In genomic region chr6:158850807-158851115, GRCh38 we compare ENCODE assay signal across 8 cellular contexts. TPM values are rescaled to one million over a fixed set of nuclear protein-coding genes. Genes with fewer than 3 reads are reported as not detected.
DNase-seq lines count a peak whose midpoint lies in the region; ATAC-seq and TF ChIP-seq lines count a peak whose summit lies in the region.

No MANE protein-coding gene starts in this region.

- H3K4me1 ChIP-seq in iPS-18a (ENCODE audit: control insufficient read depth, low read depth, low read length) = peaks cover 43% of the 10 kb centered on the region
- H3K4me1 ChIP-seq in stomach = peaks cover 19 to 56% (median 42%) of the 10 kb centered on the region in 4 donors
- H3K4me1 ChIP-seq in vagina = peaks cover 33% of the 10 kb centered on the region

- H3K27ac ChIP-seq in iPS-18a (ENCODE audit: low read length) = peak overlapping the region; percentile 70
- H3K27ac ChIP-seq in stomach = peak overlapping the region in 4 of 5 donors; percentile 80 to 93 (median 87)
- no peak overlapping the region for H3K27ac ChIP-seq in vagina

- no peak for ATAC-seq in activated CD8-positive, alpha-beta memory T cell treated with anti-CD3 and anti-CD28 coated beads, Interleukin-2, amount 10 ng/mL, durations not matched to agents 7 days and 5 days
- ATAC-seq in esophagus mucosa (no peak), natural killer cell (no peak)

- H3K36me3 Mint-ChIP-seq in activated CD8-positive, alpha-beta memory T cell treated with anti-CD3 and anti-CD28 coated beads, Interleukin-2, amount 10 ng/mL, durations not matched to agents 7 days and 5 days = peaks cover 3% of the 10 kb centered on the region
- H3K36me3 Mint-ChIP-seq in activated T-helper 2 cell treated with anti-CD3 and anti-CD28 coated beads, Interferon-gamma antibody, Interleukin-2, Interleukin-4, amounts not matched to agents 10 μg/mL and 5 μg/mL and 100 μg/mL, durations not matched to agents 14 hours and 24 hours and 36 hours (ENCODE audit: low read depth) = no peaks in the 10 kb centered on the region
- no peaks in the 10 kb centered on the region for H3K36me3 Mint-ChIP-seq in natural killer cell

- H3K4me3 ChIP-seq in iPS-18a (ENCODE audit: low read length) (no peak overlapping the region), stomach (no peak overlapping the region), vagina (no peak overlapping the region)

- TF ChIP-seq POLR2A in stomach (IDR thresholded peaks at IDR 0.05) (no peak), vagina (IDR thresholded peaks at IDR 0.05) (no peak)

- H3K9me3 ChIP-seq in iPS-18a (ENCODE audit: control insufficient read depth, low read depth, low read length) = no peaks in the 10 kb centered on the region
- no peaks in the 10 kb centered on the region for H3K9me3 ChIP-seq in stomach
- no peaks in the 10 kb centered on the region for H3K9me3 ChIP-seq in vagina

- peaks cover 2% of the 10 kb centered on the region for H3K27me3 Mint-ChIP-seq in activated CD8-positive, alpha-beta memory T cell treated with anti-CD3 and anti-CD28 coated beads, Interleukin-2, amount 10 ng/mL, durations not matched to agents 7 days and 5 days
- no peaks in the 10 kb centered on the region for H3K27me3 Mint-ChIP-seq in activated T-helper 2 cell treated with anti-CD3 and anti-CD28 coated beads, Interferon-gamma antibody, Interleukin-2, Interleukin-4, amounts not matched to agents 10 μg/mL and 5 μg/mL and 100 μg/mL, durations not matched to agents 14 hours and 24 hours and 36 hours (ENCODE audit: low read depth)
- no peaks in the 10 kb centered on the region for H3K27me3 Mint-ChIP-seq in natural killer cell (ENCODE audit: low read depth in 2 of 2)

- TF ChIP-seq CTCF in stomach (IDR thresholded peaks at IDR 0.05) = no peak
- TF ChIP-seq CTCF in vagina (IDR thresholded peaks at IDR 0.05) = no peak
- no peak for TF ChIP-seq CTCF in natural killer cell (IDR thresholded peaks at IDR 0.05)

- H3K9ac ChIP-seq in iPS-18a (ENCODE audit: low read length) = peak overlapping the region; percentile 59

- H3K36me3 ChIP-seq in iPS-18a (ENCODE audit: control insufficient read depth, low read depth, low read length) (no peaks in the 10 kb centered on the region), stomach (no peaks in the 10 kb centered on the region), vagina (no peaks in the 10 kb centered on the region)

- H3K4me1 Mint-ChIP-seq in activated CD8-positive, alpha-beta memory T cell treated with anti-CD3 and anti-CD28 coated beads, Interleukin-2, amount 10 ng/mL, durations not matched to agents 7 days and 5 days = peaks cover 25% of the 10 kb centered on the region
- H3K4me1 Mint-ChIP-seq in activated T-helper 2 cell treated with anti-CD3 and anti-CD28 coated beads, Interferon-gamma antibody, Interleukin-2, Interleukin-4, amounts not matched to agents 10 μg/mL and 5 μg/mL and 100 μg/mL, durations not matched to agents 14 hours and 24 hours and 36 hours (ENCODE audit: low read depth) = peaks cover 27% of the 10 kb centered on the region
- peaks cover 28 to 34% of the 10 kb centered on the region in 2 donors for H3K4me1 Mint-ChIP-seq in natural killer cell

- intact Hi-C loops in activated T-helper 2 cell treated with anti-CD3 and anti-CD28 coated beads, Interferon-gamma antibody, Interleukin-2, Interleukin-4, amounts not matched to agents 10 μg/mL and 5 μg/mL and 100 μg/mL, durations not matched to agents 14 hours and 24 hours and 36 hours (cut with micrococcal nuclease) = loop anchor here (1.0 to 5.0 kb wide), 5 partner anchors 29 to 578 kb away; partner anchors contain the start of gene TAGAP
- intact Hi-C loops in stomach (cut with DNase I; ENCODE audit: low total_unique reads) = no loop called here
- intact Hi-C loops in vagina (cut with DNase I) = no loop called here
- intact Hi-C loops in natural killer cell (cut with micrococcal nuclease) = loop anchor here (1.0 to 5.0 kb wide), 7 partner anchors 19 to 683 kb away; partner anchors contain the start of genes GTF2H5, SERAC1 and SYTL3

- no peak for TF ChIP-seq EP300 in stomach (IDR thresholded peaks at IDR 0.05)

- DNase-seq in activated CD8-positive, alpha-beta memory T cell treated with anti-CD3 and anti-CD28 coated beads, Interleukin-2, amount 10 ng/mL, durations not matched to agents 7 days and 5 days = no peak
- DNase-seq in activated CD8-positive, alpha-beta memory T cell treated with anti-CD3 and anti-CD28 coated beads for 24 hours = no peak
- DNase-seq in activated T-helper 2 cell treated with anti-CD3 and anti-CD28 coated beads, Interferon-gamma antibody, Interleukin-2, Interleukin-4, amounts not matched to agents 10 μg/mL and 5 μg/mL and 100 μg/mL, durations not matched to agents 14 hours and 24 hours and 36 hours (ENCODE audit: low spot score) = no peak
- no peak for DNase-seq in stomach
- no peak for DNase-seq in vagina (ENCODE audit: extremely low spot score in 2 of 2)
- DNase-seq in natural killer cell = no peak

- no peaks in the 10 kb centered on the region for H3K9me3 Mint-ChIP-seq in activated CD8-positive, alpha-beta memory T cell treated with anti-CD3 and anti-CD28 coated beads, Interleukin-2, amount 10 ng/mL, durations not matched to agents 7 days and 5 days (ENCODE audit: low read depth)
- H3K9me3 Mint-ChIP-seq in activated T-helper 2 cell treated with anti-CD3 and anti-CD28 coated beads, Interferon-gamma antibody, Interleukin-2, Interleukin-4, amounts not matched to agents 10 μg/mL and 5 μg/mL and 100 μg/mL, durations not matched to agents 14 hours and 24 hours and 36 hours = no peaks in the 10 kb centered on the region
- no peaks in the 10 kb centered on the region for H3K9me3 Mint-ChIP-seq in natural killer cell

- H3K4me3 Mint-ChIP-seq in activated CD8-positive, alpha-beta memory T cell treated with anti-CD3 and anti-CD28 coated beads, Interleukin-2, amount 10 ng/mL, durations not matched to agents 7 days and 5 days = no peak overlapping the region
- no peak overlapping the region for H3K4me3 Mint-ChIP-seq in activated T-helper 2 cell treated with anti-CD3 and anti-CD28 coated beads, Interferon-gamma antibody, Interleukin-2, Interleukin-4, amounts not matched to agents 10 μg/mL and 5 μg/mL and 100 μg/mL, durations not matched to agents 14 hours and 24 hours and 36 hours (ENCODE audit: low read depth)
- no peak overlapping the region for H3K4me3 Mint-ChIP-seq in natural killer cell

- H3K27me3 ChIP-seq in iPS-18a (ENCODE audit: control insufficient read depth, insufficient read depth, low read length) = no peaks in the 10 kb centered on the region
- H3K27me3 ChIP-seq in stomach = no peaks in the 10 kb centered on the region
- no peaks in the 10 kb centered on the region for H3K27me3 ChIP-seq in vagina

- peak overlapping the region; percentile 74 for H3K27ac Mint-ChIP-seq in activated CD8-positive, alpha-beta memory T cell treated with anti-CD3 and anti-CD28 coated beads, Interleukin-2, amount 10 ng/mL, durations not matched to agents 7 days and 5 days
- H3K27ac Mint-ChIP-seq in activated T-helper 2 cell treated with anti-CD3 and anti-CD28 coated beads, Interferon-gamma antibody, Interleukin-2, Interleukin-4, amounts not matched to agents 10 μg/mL and 5 μg/mL and 100 μg/mL, durations not matched to agents 14 hours and 24 hours and 36 hours = peak overlapping the region; percentile 93
- H3K27ac Mint-ChIP-seq in natural killer cell = no peak overlapping the region

- CTCF ChIA-PET in activated CD8-positive, alpha-beta memory T cell treated with anti-CD3 and anti-CD28 coated beads, Interleukin-2, amount 10 ng/mL, durations not matched to agents 7 days and 5 days (lab: Charles Lee) = interaction anchor here (1.0 kb wide), 1 partner anchor 43 kb away, joined by 3 read pairs; no protein-coding TSS in a partner anchor

RNA-seq across cellular contexts. Expression of gene EZR, which starts 31.6 kb away (rescaled TPM):
- 100 to 1,000 TPM; 187 to 214 TPM for total RNA-seq in activated CD8-positive, alpha-beta memory T cell treated with anti-CD3 and anti-CD28 coated beads, Interleukin-2, amount 10 ng/mL, durations not matched to agents 7 days and 5 days
- total RNA-seq in activated T-helper 2 cell treated with anti-CD3 and anti-CD28 coated beads, Interferon-gamma antibody, Interleukin-2, Interleukin-4, amounts not matched to agents 10 μg/mL and 5 μg/mL and 100 μg/mL, durations not matched to agents 14 hours and 24 hours and 36 hours = 204 and 206 TPM in 2 replicates
- total RNA-seq in stomach (100 to 1,000 TPM in 3 of 5 donors, 10 to 100 TPM in 2; 69.5 to 317 (median 295) TPM), vagina (99.7 TPM), esophagus mucosa (368 TPM), natural killer cell (100 to 1,000 TPM; 119 to 157 (median 133) TPM)
- polyA plus RNA-seq in stomach = 100 to 1,000 TPM; 121 to 231 (median 205) TPM

Comparison
In these comparisons a context has a peak if more than half of its experiments do, and no peak if none do; other contexts are left out.
1. H3K27ac Mint-ChIP-seq: peak in activated CD8-positive, alpha-beta memory T cell treated with anti-CD3 and anti-CD28 coated beads, Interleukin-2, amount 10 ng/mL, durations not matched to agents 7 days and 5 days (single experiment) and activated T-helper 2 cell treated with anti-CD3 and anti-CD28 coated beads, Interferon-gamma antibody, Interleukin-2, Interleukin-4, amounts not matched to agents 10 μg/mL and 5 μg/mL and 100 μg/mL, durations not matched to agents 14 hours and 24 hours and 36 hours (single experiment); none in natural killer cell (0 of 2).
2. intact Hi-C loops: an anchor here in activated T-helper 2 cell treated with anti-CD3 and anti-CD28 coated beads, Interferon-gamma antibody, Interleukin-2, Interleukin-4, amounts not matched to agents 10 μg/mL and 5 μg/mL and 100 μg/mL, durations not matched to agents 14 hours and 24 hours and 36 hours (1.0 to 5.0 kb wide) and natural killer cell (1.0 to 5.0 kb wide); none called in stomach and vagina.